ENCODE assay signal across 8 cellular contexts in the genomic region with DNA sequence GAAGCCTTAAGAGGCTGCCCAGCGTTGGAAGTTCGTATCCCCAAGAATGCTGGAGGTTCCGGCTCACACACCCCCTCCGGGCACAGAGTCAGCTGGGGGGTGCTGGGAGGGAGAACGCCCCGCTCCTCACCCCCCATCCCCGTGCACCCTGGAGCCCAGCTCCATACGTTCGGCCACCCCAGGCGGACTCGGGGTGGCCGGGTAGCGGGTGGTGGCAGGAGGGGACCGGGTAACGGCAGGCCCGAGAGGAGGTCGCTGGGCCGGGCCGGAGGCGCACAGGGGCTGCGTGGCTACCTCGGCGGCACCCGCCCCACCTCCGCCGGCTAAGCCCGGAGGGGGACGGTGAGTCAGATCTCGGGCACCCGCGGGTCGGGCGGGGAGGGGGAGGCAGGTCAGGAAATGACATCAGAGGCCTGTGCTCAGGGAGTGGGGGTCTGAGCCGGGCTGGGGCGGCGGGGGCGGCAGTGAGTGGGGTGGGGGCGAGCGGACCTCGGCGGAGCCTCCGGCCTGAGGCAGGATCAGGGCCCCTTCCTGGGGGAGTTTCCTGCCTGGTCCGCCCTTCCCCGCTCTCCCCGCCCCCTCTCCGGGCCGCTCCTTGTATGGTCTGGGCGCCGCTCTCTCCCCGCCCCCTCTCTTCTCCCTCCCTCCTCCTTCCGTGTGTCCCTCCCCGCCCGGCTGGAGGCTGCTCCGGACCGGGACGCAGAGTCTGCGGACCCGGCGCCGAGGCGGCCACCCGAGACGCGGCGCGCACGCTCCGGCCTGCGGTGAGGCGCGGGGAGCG. TPM values are rescaled to one million over a fixed set of nuclear protein-coding genes. Genes with fewer than 3 reads are reported as not detected.
DNase-seq lines count a peak whose midpoint lies in the region; ATAC-seq, FAIRE-seq and TF ChIP-seq lines count a peak whose summit lies in the region.

ZYX (plus strand) TSS at position 700 of the 781 bp plus-strand sequence. CDS start 227 bp downstream, outside the sequence.

- no peaks in the 10 kb centered on the region for H3K36me3 Mint-ChIP-seq in T-helper 17 cell (ENCODE audit: low read depth)

- H3K4me1 Mint-ChIP-seq in T-helper 17 cell: peaks cover 29% of the 10 kb centered on the region

- ATAC-seq in HG02642 (IDR thresholded peaks at IDR 0.05; ENCODE audit: poor library complexity, unreplicated experiment) (peak; percentile 83), T-helper 17 cell (peak; percentile 78), psoas muscle (peak; percentile 85 to 91 (median 86))

- H3K27me3 Mint-ChIP-seq in T-helper 17 cell: no peaks in the 10 kb centered on the region

- TF ChIP-seq CTCF in GM12875 (IDR thresholded peaks at IDR 0.05; ENCODE audit: borderline replicate concordance, insufficient read depth, low read depth, low read length): no peak
- TF ChIP-seq CTCF in left ventricle myocardium inferior (IDR thresholded peaks at IDR 0.05; ENCODE audit: borderline replicate concordance): no peak
- no peak for TF ChIP-seq CTCF in psoas muscle (IDR thresholded peaks at IDR 0.05)

- DNase-seq in NCI-H1105 (lab: John Stamatoyannopoulos, UW) (peak; percentile 57), T-helper 17 cell (peak; percentile 70 to 81 (median 76)), amygdala (lab: John Stamatoyannopoulos, UW) (peak; percentile 21 to 91 (median 78)), left ventricle myocardium inferior (peak; percentile 98), psoas muscle (peak; percentile 96 to 97), urothelium cell line (ENCODE audit: low spot score) (peak; percentile 92)

- no peak for FAIRE-seq in urothelium cell line (lab: Jason Lieb, UNC)

- WGBS in psoas muscle, 3 donors: 0 to 1% (median 0%) methylated on average over 28 to 72 of the region's 72 CpGs

- peak within 1 kb of the TSS; percentile 99 for H3K27ac ChIP-seq in left ventricle myocardium inferior (replicated peaks)
- peak within 1 kb of the TSS; percentile 100 for H3K27ac ChIP-seq in psoas muscle

- H3K4me3 ChIP-seq in GM12875 (ENCODE audit: low read depth, low read length): peak within 1 kb of the TSS; percentile 77
- H3K4me3 ChIP-seq in left ventricle myocardium inferior: peak within 1 kb of the TSS; percentile 98
- H3K4me3 ChIP-seq in psoas muscle: peak within 1 kb of the TSS; percentile 98

- H3K36me3 ChIP-seq in left ventricle myocardium inferior (peaks cover 9% of the 10 kb centered on the region), psoas muscle (ENCODE audit: insufficient read depth in 1 of 2, low read depth in 1 of 2) (peaks cover 9 to 20% of the 10 kb centered on the region in 2 donors)

- H3K27ac Mint-ChIP-seq in T-helper 17 cell: peak within 1 kb of the TSS; percentile 96

- no peaks in the 10 kb centered on the region for H3K27me3 ChIP-seq in left ventricle myocardium inferior (ENCODE audit: low read depth)
- no peaks in the 10 kb centered on the region for H3K27me3 ChIP-seq in psoas muscle (ENCODE audit: insufficient read depth in 3 of 3, low read length in 2 of 3)

- H3K4me3 Mint-ChIP-seq in T-helper 17 cell: no peak within 1 kb of the TSS

- H3K4me1 ChIP-seq in left ventricle myocardium inferior (peaks cover 68% of the 10 kb centered on the region), psoas muscle (peaks cover 49% of the 10 kb centered on the region)

- H3K9me3 ChIP-seq in T-helper 17 cell (ENCODE audit: control insufficient read depth, low read length, poor library complexity, severe bottlenecking): no peaks in the 10 kb centered on the region
- no peaks in the 10 kb centered on the region for H3K9me3 ChIP-seq in left ventricle myocardium inferior (replicated peaks)
- no peaks in the 10 kb centered on the region for H3K9me3 ChIP-seq in psoas muscle

- intact Hi-C loops in left ventricle myocardium inferior (cut with micrococcal nuclease): no loop called here
- intact Hi-C loops in psoas muscle (cut with DNase I): loop anchor here (2.0 to 5.0 kb wide), 3 partner anchors 36 to 64 kb away; partner anchors contain the start of gene CLCN1 (in 1 of the 2)

RNA-seq across cellular contexts. Expression of gene ZYX, which starts in this region (rescaled TPM):
- total RNA-seq in T-helper 17 cell (100 to 1,000 TPM; 151 to 165 TPM), left ventricle myocardium inferior (68.4 TPM), psoas muscle (100 to 1,000 TPM in 2 of 4 donors, 10 to 100 TPM in 2; 60.4 to 134 (median 96.0) TPM)
- 100 to 1,000 TPM in 1 of 3 donors, 10 to 100 TPM in 2; 34.4 to 215 (median 57.6) TPM for polyA plus RNA-seq in psoas muscle

Comparison
In these comparisons a context has a peak if more than half of its experiments do, and no peak if none do; other contexts are left out.
1. Peak in every context shown above with its lines: DNase-seq, ATAC-seq, H3K4me3 ChIP-seq and H3K27ac ChIP-seq.